In genomic region chr2:185687001-185687400, GRCh38 we compare ENCODE assay signal across 1 cellular context. TPM values are rescaled to one million over a fixed set of nuclear protein-coding genes. Genes with fewer than 3 reads are reported as not detected.
"Had no signal": no experiment of that assay in that cellular context is flagged by ENCODE, and none has a peak within 500 bp of the region (broad histone marks: within the 10 kb centered on the region; RNA-seq: fewer than 3 reads in every experiment).

No MANE protein-coding gene starts in this region.

RNA-seq across cellular contexts. Expression of gene FSIP2, which starts 51.6 kb away (rescaled TPM):
- total RNA-seq: G401 had no signal
